9 cellular contexts compared by ENCODE assay signal in the genomic region with DNA sequence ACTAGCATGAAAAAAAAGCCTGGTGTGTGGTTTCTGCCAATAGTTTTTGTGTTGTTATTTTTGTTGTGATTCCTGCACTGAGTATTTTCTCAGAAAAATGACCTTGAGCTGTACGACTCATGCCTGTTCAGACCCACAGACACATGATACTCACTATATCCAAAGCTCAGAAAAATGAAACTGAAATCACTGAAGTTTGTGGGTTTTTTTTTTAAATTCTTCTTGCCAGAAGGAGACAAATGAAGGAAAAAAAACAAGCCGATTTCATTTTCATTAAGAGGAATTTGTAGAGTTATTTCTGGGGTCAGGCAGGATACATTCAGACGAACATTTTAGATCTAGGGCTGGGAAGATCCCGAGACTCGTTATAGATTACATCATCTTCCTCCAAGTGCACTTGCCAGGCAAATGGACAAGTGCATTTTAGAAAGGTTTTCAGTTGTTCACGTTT.
A peak's percentile ranks its signal among the peaks of the same experiment; 100 is the strongest.
DNase-seq lines count a peak whose midpoint lies in the region; ATAC-seq, FAIRE-seq and TF ChIP-seq lines count a peak whose summit lies in the region.
"Had no signal": no experiment of that assay in that cellular context is flagged by ENCODE, and none has a peak within 500 bp of the region (broad histone marks: within the 10 kb centered on the region; RNA-seq: fewer than 3 reads in every experiment).

No MANE protein-coding gene starts in this region.

- no peak overlapping the region for H3K27ac ChIP-seq in K562 (ENCODE audit: extremely low read depth, low read depth, low read length)

- peak overlapping the region; percentile 86 for H3K4me3 Mint-ChIP-seq in natural killer cell

- CTCF ChIA-PET in K562 (lab: Yijun Ruan, JAX; ENCODE audit: low intra/inter-chr PET ratio) = no interaction called here

- 0 out of 2 replicates have a peak, but pooled peaks cover 3% of the 10 kb centered on the region for H4K20me1 ChIP-seq in K562 (replicated peaks; ENCODE audit: control insufficient read depth, insufficient read depth, low read length)

- ATAC-seq in K562 (peak; percentile 13; the same call in 2 of the 3 replicates), natural killer cell (peak; percentile 30 to 65 (median 55)), GM18861 (IDR thresholded peaks at IDR 0.05; ENCODE audit: unreplicated experiment) (no peak), HG03457 (IDR thresholded peaks at IDR 0.05; ENCODE audit: unreplicated experiment) (no peak)

- TF ChIP-seq RAD21 in K562 (CRISPR knock-in tag; conservative IDR thresholded peaks at IDR 0.05 in 1 of 2, IDR thresholded peaks at IDR 0.05 in 1 of 2) = no peak

- H3K36me3 Mint-ChIP-seq in natural killer cell = no peaks in the 10 kb centered on the region

- H3K4me1 Mint-ChIP-seq in natural killer cell = peaks cover 78 to 82% of the 10 kb centered on the region in 2 donors

- no TSS peak for BruUV-seq in K562 (replicated peaks; lab: Mats Ljungman, UMichigan)

- no peaks in the 10 kb centered on the region for H3K9me1 ChIP-seq in K562 (ENCODE audit: control insufficient read depth, insufficient read depth, low read length)

- H3K79me2 ChIP-seq in K562 (ENCODE audit: control insufficient read depth, insufficient read depth, low read length) = no peaks in the 10 kb centered on the region

- H3K27me3 ChIP-seq in K562 (ENCODE audit: control insufficient read depth in 2 of 2, insufficient read depth in 2 of 2, low read length in 2 of 2) = peaks cover 3 to 22% of the 10 kb centered on the region in 2 experiments; a peak in 3 of 5 replicates

- 1% methylated on average over 6 of the region's 6 CpGs for WGBS in K562 (ENCODE audit: insufficient coverage, low coverage, missing lambda C conversion rate)

- no peak for TF ChIP-seq EP300 in K562 (IDR thresholded peaks at IDR 0.05; ENCODE audit: low read length)

- H3K27me3 Mint-ChIP-seq in natural killer cell (ENCODE audit: low read depth in 2 of 2) = no peaks in the 10 kb centered on the region

- in situ Hi-C loops in K562 (cut with MboI) = loop anchor here (10.0 kb wide), 1 partner anchor 373 kb away; no protein-coding TSS in a partner anchor

- peak overlapping the region; percentile 63 for H3K4me2 ChIP-seq in K562 (ENCODE audit: insufficient read depth, low read length)

- H3K36me3 ChIP-seq in K562 (ENCODE audit: control insufficient read depth, insufficient read depth, low read length) = no peaks in the 10 kb centered on the region

- no peak for TF ChIP-seq CTCF in K562 (IDR thresholded peaks at IDR 0.05 in 2 of 3, conservative IDR thresholded peaks at IDR 0.05 in 1 of 3; ENCODE audit: insufficient read depth in 2 of 3, low read depth in 1 of 3, low read length in 3 of 3)
- no peak for TF ChIP-seq CTCF in natural killer cell (IDR thresholded peaks at IDR 0.05)

- peak; percentile 42 for FAIRE-seq in K562 (lab: Jason Lieb, UNC)

- intact Hi-C loops in K562 (cut with micrococcal nuclease) (loop anchor here (10.0 kb wide), 1 partner anchor 373 kb away; no protein-coding TSS in a partner anchor), natural killer cell (cut with micrococcal nuclease) (no loop called here)

- H3K4me1 ChIP-seq in K562 (replicated peaks in 1 of 2; ENCODE audit: control insufficient read depth in 2 of 2, insufficient read depth in 2 of 2, low read length in 2 of 2) = peaks cover 0 to 7% of the 10 kb centered on the region in 2 experiments; a peak in 1 of 5 replicates

- H3K9me3 Mint-ChIP-seq in natural killer cell = no peaks in the 10 kb centered on the region

- peak overlapping the region in 1 of 2 experiments; percentile 10; a peak in 1 of 4 replicates for H3K9ac ChIP-seq in K562 (ENCODE audit: insufficient read depth in 1 of 2, low read depth in 2 of 2, low read length in 2 of 2)

- no peaks in the 10 kb centered on the region for H3K9me3 ChIP-seq in K562 (replicated peaks; ENCODE audit: control insufficient read depth, insufficient read depth, low read depth, low read length)

- DNase-seq in DMS79 (lab: John Stamatoyannopoulos, UW) = peak; percentile 37
- DNase-seq in HS-27A (ENCODE audit: low read depth) = peak; percentile 45
- DNase-seq in K562 (ENCODE audit: extremely low read depth in 1 of 4, low spot score in 3 of 4) = no peak
- DNase-seq in natural killer cell = no peak
- DNase-seq in NCI-H146 (lab: John Stamatoyannopoulos, UW) = no peak
- DNase-seq in SW480 (ENCODE audit: low spot score) = no peak

- no peak for TF ChIP-seq POLR2A in K562 (conservative IDR thresholded peaks at IDR 0.05)

- POLR2A ChIA-PET in K562 (lab: Yijun Ruan, JAX) = interaction anchor here (0.7 kb wide), 1 partner anchor 9 kb away, joined by 3 read pairs; no protein-coding TSS in a partner anchor

- H3K4me3 ChIP-seq in K562 = no peak overlapping the region
- H3K4me3 ChIP-seq: lung had no signal

- peak overlapping the region; percentile 88 to 91 for H3K27ac Mint-ChIP-seq in natural killer cell

- H2AFZ ChIP-seq in K562 (ENCODE audit: low read depth, low read length) = peak overlapping the region; percentile 64

TF ChIP-seq in K562, 482 proteins besides CTCF, POLR2A, EP300 and RAD21:
- TF ChIP-seq ZNF589 (CRISPR knock-in tag; IDR thresholded peaks at IDR 0.05; ENCODE audit: low read depth) (peak; percentile 53; the same call in 1 of the 2 replicates), CEBPG (CRISPR knock-in tag; IDR thresholded peaks at IDR 0.05) (no peak), CEBPG (tag; conservative IDR thresholded peaks at IDR 0.05 in 1 of 2, IDR thresholded peaks at IDR 0.05 in 1 of 2) (peak; percentile 79 to 83), ZSCAN32 (CRISPR knock-in tag; IDR thresholded peaks at IDR 0.05) (0 out of 2 replicates have a peak, but pooled peaks have one; percentile 38), POLR3G (IDR thresholded peaks at IDR 0.05; ENCODE audit: extremely low read depth, insufficient read length, insufficient replicate concordance) (no peak), POLR2AphosphoS2 (IDR thresholded peaks at IDR 0.05; ENCODE audit: low read length) (no peak), CXXC5 (CRISPR knock-in tag; IDR thresholded peaks at IDR 0.05) (peak; percentile 34; the same call in 1 of the 2 replicates), ATF7 (IDR thresholded peaks at IDR 0.05) (peak; percentile 89)
- TF ChIP-seq, protein P1, sequence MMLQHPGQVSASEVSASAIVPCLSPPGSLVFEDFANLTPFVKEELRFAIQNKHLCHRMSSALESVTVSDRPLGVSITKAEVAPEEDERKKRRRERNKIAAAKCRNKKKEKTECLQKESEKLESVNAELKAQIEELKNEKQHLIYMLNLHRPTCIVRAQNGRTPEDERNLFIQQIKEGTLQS (IDR thresholded peaks at IDR 0.05) = peak; percentile 85
- TF ChIP-seq, protein P1 (CRISPR knock-in tag; conservative IDR thresholded peaks at IDR 0.05) = no peak

Comparison
In these comparisons a context has a peak if more than half of its experiments do, and no peak if none do; other contexts are left out.
1. DNase-seq: peak in DMS79 (single experiment) and HS-27A (single experiment); none in K562 (0 of 4), natural killer cell (single experiment), NCI-H146 (single experiment) and SW480 (single experiment).
2. ATAC-seq: peak in K562 (single experiment) and natural killer cell (3 of 3); none in GM18861 (single experiment) and HG03457 (single experiment).